Comparison of ENCODE assay signal across 10 cellular contexts in the genomic region with DNA sequence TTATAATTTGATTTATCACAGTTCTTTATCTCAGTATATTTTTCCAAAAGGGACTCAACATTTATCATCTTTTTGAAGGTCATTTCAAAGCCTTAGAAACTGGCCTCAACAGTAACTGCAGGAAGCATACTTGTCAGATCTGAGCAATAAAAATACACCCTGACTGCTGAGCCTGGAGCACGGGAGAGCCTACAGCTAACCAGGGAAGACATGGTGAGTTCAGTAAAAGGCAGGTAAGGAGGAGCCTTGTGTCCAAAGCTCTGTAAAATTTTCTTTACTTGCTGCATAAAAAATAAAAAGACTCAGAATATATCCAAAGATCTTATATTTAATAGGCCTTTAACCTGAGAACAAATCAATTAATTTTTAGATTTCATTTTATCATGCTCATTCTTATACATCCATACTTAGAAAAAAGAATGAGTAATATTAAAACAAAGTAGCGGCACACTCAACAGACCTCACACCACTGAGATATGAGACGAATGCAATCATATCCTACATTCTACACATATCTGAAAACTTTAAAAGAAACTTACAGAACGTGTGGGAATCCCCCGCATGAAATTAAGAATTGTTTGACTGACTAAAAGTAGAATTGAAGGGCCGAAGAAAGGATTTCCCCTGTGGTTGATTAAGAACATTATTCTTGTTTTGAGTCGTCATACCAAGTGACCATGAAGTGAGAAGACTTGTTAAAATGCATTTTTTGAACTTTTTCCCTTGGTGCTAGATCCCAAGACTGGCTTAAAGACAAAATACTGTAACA.
DNase-seq lines count a peak whose midpoint lies in the region; ATAC-seq, FAIRE-seq and TF ChIP-seq lines count a peak whose summit lies in the region.
"Had no signal": no experiment of that assay in that cellular context is flagged by ENCODE, and none has a peak within 500 bp of the region (broad histone marks: within the 10 kb centered on the region; RNA-seq: fewer than 3 reads in every experiment).

No MANE protein-coding gene starts in this region.

- H3K4me3 ChIP-seq in stomach (no peak overlapping the region), small intestine (ENCODE audit: low read depth in 1 of 2, low read length in 2 of 2) (no peak overlapping the region)
- H3K4me3 ChIP-seq: esophagus squamous epithelium, SJSA1 had no signal

- peak overlapping the region; percentile 91 for H3K27ac Mint-ChIP-seq in activated CD8-positive, alpha-beta memory T cell treated with anti-CD3 and anti-CD28 coated beads, Interleukin-2, amount 10 ng/mL, durations not matched to agents 7 days and 5 days
- H3K27ac Mint-ChIP-seq in natural killer cell = peak overlapping the region; percentile 76 to 82

- TF ChIP-seq POLR2A in stomach (IDR thresholded peaks at IDR 0.05) = no peak

- H3K9me3 ChIP-seq in stomach (no peaks in the 10 kb centered on the region), small intestine (ENCODE audit: control insufficient read depth, low read depth) (no peaks in the 10 kb centered on the region)
- H3K9me3 ChIP-seq: esophagus squamous epithelium, SJSA1 had no signal

- H3K4me1 Mint-ChIP-seq in activated CD8-positive, alpha-beta memory T cell treated with anti-CD3 and anti-CD28 coated beads, Interleukin-2, amount 10 ng/mL, durations not matched to agents 7 days and 5 days = peaks cover 82% of the 10 kb centered on the region
- H3K4me1 Mint-ChIP-seq in natural killer cell = peaks cover 79 to 84% of the 10 kb centered on the region in 2 donors

- H3K4me3 Mint-ChIP-seq in activated CD8-positive, alpha-beta memory T cell treated with anti-CD3 and anti-CD28 coated beads, Interleukin-2, amount 10 ng/mL, durations not matched to agents 7 days and 5 days = peak overlapping the region; percentile 63
- peak overlapping the region; percentile 61 for H3K4me3 Mint-ChIP-seq in natural killer cell

- intact Hi-C loops in natural killer cell (cut with micrococcal nuclease) = no loop called here
- intact Hi-C loops in stomach (cut with DNase I; ENCODE audit: low total_unique reads) = no loop called here

- WGBS in stomach, 5 donors = 75 to 83% (median 79%) methylated on average over 7 of the region's 7 CpGs
- WGBS in small intestine, 3 donors = 63 to 84% (median 73%) methylated on average over 7 of the region's 7 CpGs

- no peaks in the 10 kb centered on the region for H3K9me3 Mint-ChIP-seq in activated CD8-positive, alpha-beta memory T cell treated with anti-CD3 and anti-CD28 coated beads, Interleukin-2, amount 10 ng/mL, durations not matched to agents 7 days and 5 days (ENCODE audit: low read depth)
- no peaks in the 10 kb centered on the region for H3K9me3 Mint-ChIP-seq in natural killer cell

- H3K27me3 Mint-ChIP-seq in activated CD8-positive, alpha-beta memory T cell treated with anti-CD3 and anti-CD28 coated beads, Interleukin-2, amount 10 ng/mL, durations not matched to agents 7 days and 5 days = no peaks in the 10 kb centered on the region
- H3K27me3 Mint-ChIP-seq in natural killer cell (ENCODE audit: low read depth in 2 of 2) = no peaks in the 10 kb centered on the region

- DNase-seq in activated CD8-positive, alpha-beta memory T cell treated with anti-CD3 and anti-CD28 coated beads, Interleukin-2, amount 10 ng/mL, durations not matched to agents 7 days and 5 days = no peak
- DNase-seq in activated CD8-positive, alpha-beta memory T cell treated with anti-CD3 and anti-CD28 coated beads, Interleukin-2, amount 50 U/mL, for 4 hours = no peak
- no peak for DNase-seq in natural killer cell
- no peak for DNase-seq in central memory CD4-positive, alpha-beta T cell
- DNase-seq in stomach = no peak
- DNase-seq in small intestine = no peak
- DNase-seq: esophagus squamous epithelium had no signal

- H3K4me1 ChIP-seq in stomach (peaks cover 26 to 79% (median 52%) of the 10 kb centered on the region in 4 donors), small intestine (ENCODE audit: control insufficient read depth in 2 of 2, insufficient read depth in 1 of 2, low read depth in 1 of 2, low read length in 1 of 2) (no peaks in the 10 kb centered on the region)

- H3K36me3 ChIP-seq in stomach (no peaks in the 10 kb centered on the region), small intestine (ENCODE audit: control insufficient read depth in 2 of 2, insufficient read depth in 2 of 2, low read length in 2 of 2) (no peaks in the 10 kb centered on the region)

- TF ChIP-seq EP300 in stomach (IDR thresholded peaks at IDR 0.05) = no peak

- H3K36me3 Mint-ChIP-seq in activated CD8-positive, alpha-beta memory T cell treated with anti-CD3 and anti-CD28 coated beads, Interleukin-2, amount 10 ng/mL, durations not matched to agents 7 days and 5 days = peaks cover 26% of the 10 kb centered on the region
- no peaks in the 10 kb centered on the region for H3K36me3 Mint-ChIP-seq in natural killer cell

- no peak for FAIRE-seq in small intestine (lab: Jason Lieb, UNC)

- H3K27me3 ChIP-seq in stomach (no peaks in the 10 kb centered on the region), small intestine (ENCODE audit: control insufficient read depth in 2 of 2, insufficient read depth in 2 of 2, low read length in 2 of 2) (no peaks in the 10 kb centered on the region)
- H3K27me3 ChIP-seq: esophagus squamous epithelium, SJSA1 had no signal

- H3K27ac ChIP-seq in stomach (no peak overlapping the region), small intestine (ENCODE audit: low read depth in 1 of 2, low read length in 1 of 2) (no peak overlapping the region)
- H3K27ac ChIP-seq: esophagus squamous epithelium, SJSA1 had no signal

- CTCF ChIA-PET in activated CD8-positive, alpha-beta memory T cell treated with anti-CD3 and anti-CD28 coated beads, Interleukin-2, amount 10 ng/mL, durations not matched to agents 7 days and 5 days (lab: Charles Lee) = interaction anchor here (0.8 to 1.5 kb wide), 4 partner anchors 9 to 134 kb away, joined by 3 to 4 read pairs (median 4); no protein-coding TSS in a partner anchor

- TF ChIP-seq CTCF in natural killer cell (IDR thresholded peaks at IDR 0.05) (no peak), stomach (IDR thresholded peaks at IDR 0.05) (no peak)

- ATAC-seq in activated CD8-positive, alpha-beta memory T cell treated with anti-CD3 and anti-CD28 coated beads, Interleukin-2, amount 10 ng/mL, durations not matched to agents 7 days and 5 days = peak; percentile 82
- ATAC-seq in GM21717 (IDR thresholded peaks at IDR 0.05; ENCODE audit: unreplicated experiment) (peak; percentile 62), HG03442 (IDR thresholded peaks at IDR 0.05; ENCODE audit: unreplicated experiment) (peak; percentile 78), natural killer cell (peak in 2 of 3 donors; percentile 9 to 51)

Comparison
In these comparisons a context has a peak if more than half of its experiments do, and no peak if none do; other contexts are left out.
1. ATAC-seq: peak in every context shown above with its lines; median percentile 82 in activated CD8-positive, alpha-beta memory T cell treated with anti-CD3 and anti-CD28 coated beads, Interleukin-2, amount 10 ng/mL, durations not matched to agents 7 days and 5 days; 78 in HG03442; 62 in GM21717; 30 in natural killer cell.